Comparison of ENCODE assay signal across 1 cellular context in the genomic region with DNA sequence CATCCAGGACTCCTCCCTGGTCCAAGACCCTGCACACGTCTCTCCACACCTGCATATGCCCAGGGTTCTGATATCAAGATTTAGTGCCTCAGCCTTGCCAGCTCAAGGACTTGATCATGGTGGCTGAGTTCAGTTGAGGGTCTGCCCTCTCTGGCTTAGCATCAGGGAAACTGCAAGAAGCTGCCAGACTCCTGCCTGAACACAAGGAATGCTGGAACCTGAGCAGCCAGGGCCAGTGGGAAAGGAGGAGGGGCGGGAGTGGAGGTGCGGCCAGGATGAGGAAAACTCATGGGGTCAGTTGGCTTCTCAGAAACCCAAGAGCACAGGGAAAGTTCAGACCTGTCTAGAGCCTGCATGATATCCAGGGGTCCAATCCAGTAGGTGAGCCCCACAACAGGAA.
TF ChIP-seq lines count a peak whose summit lies in the region.

No MANE protein-coding gene starts in this region.

TF ChIP-seq in GM23338, 12 proteins besides CTCF, POLR2A, EP300 and RAD21 (continued from another document):
- TF ChIP-seq, protein P1, sequence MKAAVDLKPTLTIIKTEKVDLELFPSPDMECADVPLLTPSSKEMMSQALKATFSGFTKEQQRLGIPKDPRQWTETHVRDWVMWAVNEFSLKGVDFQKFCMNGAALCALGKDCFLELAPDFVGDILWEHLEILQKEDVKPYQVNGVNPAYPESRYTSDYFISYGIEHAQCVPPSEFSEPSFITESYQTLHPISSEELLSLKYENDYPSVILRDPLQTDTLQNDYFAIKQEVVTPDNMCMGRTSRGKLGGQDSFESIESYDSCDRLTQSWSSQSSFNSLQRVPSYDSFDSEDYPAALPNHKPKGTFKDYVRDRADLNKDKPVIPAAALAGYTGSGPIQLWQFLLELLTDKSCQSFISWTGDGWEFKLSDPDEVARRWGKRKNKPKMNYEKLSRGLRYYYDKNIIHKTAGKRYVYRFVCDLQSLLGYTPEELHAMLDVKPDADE (IDR thresholded peaks at IDR 0.05): no peak
